In the genomic region with DNA sequence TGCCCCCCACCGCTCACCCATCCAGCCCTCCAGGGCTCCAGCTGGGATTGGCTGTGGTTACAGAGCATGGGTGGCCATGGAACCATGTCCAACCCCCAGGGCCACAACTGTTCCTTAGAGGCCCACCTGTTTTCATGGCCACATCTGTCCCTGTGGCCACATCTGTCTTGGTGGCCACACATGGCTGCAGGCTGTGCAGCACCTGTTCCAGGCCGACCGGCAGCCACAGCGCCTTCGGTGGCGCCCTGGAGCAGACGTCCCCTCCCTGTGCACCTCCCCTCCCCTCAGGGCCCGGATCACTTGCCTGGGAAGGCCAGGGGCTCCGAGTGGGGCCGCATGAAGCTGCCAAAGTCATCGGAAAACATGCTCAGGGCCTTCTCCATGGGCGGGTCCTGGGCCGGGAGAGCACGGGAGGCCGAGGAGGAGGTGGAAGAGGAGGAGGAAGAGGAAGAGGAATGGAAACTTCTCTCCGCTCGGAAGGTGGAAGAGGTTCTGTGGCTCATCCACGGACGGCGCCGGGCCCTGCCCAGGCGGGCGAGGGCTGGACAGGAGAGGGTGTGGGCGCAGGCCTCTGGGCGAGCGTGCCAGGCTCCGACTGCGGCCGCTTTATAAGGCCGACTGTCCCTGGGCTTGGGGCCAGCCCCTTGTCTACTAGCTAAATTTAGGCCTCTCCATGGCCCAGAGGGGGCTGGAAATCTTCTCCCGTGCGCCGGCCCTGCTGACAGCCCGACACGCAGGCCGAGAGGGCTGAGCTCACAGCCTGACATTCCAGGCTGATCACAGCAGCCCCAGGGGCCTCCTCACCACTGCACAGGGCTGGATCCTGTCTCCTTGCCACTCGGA, we compare ENCODE assay signal across 9 cellular contexts. TPM values are rescaled to one million over a fixed set of nuclear protein-coding genes. Genes with fewer than 3 reads are reported as not detected.
DNase-seq lines count a peak whose midpoint lies in the region; ATAC-seq and TF ChIP-seq lines count a peak whose summit lies in the region.
"Had no signal": no experiment of that assay in that cellular context is flagged by ENCODE, and none has a peak within 500 bp of the region (broad histone marks: within the 10 kb centered on the region; RNA-seq: fewer than 3 reads in every experiment).

A gene (minus strand): TSS at position 583 of the 843 bp plus-strand sequence. CDS start 80 bp downstream, at position 503.

- H3K4me3 ChIP-seq in WERI-Rb-1 (ENCODE audit: low read depth, low read length) = no peak within 1 kb of the TSS

- intact Hi-C loops in left cardiac atrium (cut with DNase I) = no loop called here

- in situ Hi-C loops in G401 (cut with HindIII; ENCODE audit: low sequenced_read_pairs) = no loop called here

- H3K9me3 Mint-ChIP-seq in T-helper 2 cell treated with Interferon-gamma antibody and Interleukin-4, amounts not matched to agents 5 μg/mL and 100 μg/mL, for 36 hours = no peaks in the 10 kb centered on the region

- H3K4me1 Mint-ChIP-seq in T-helper 2 cell treated with Interferon-gamma antibody and Interleukin-4, amounts not matched to agents 5 μg/mL and 100 μg/mL, for 36 hours (ENCODE audit: low read depth) = no peaks in the 10 kb centered on the region

- no peaks in the 10 kb centered on the region for H3K36me3 ChIP-seq in WERI-Rb-1

- ATAC-seq in left cardiac atrium (peak; percentile 64 to 66), HG02588 (IDR thresholded peaks at IDR 0.05; ENCODE audit: unreplicated experiment) (no peak)

- DNase-seq in G401 (ENCODE audit: low spot score) (peak; percentile 98), WERI-Rb-1 (peak; percentile 40), left cardiac atrium (peak; percentile 92), retina (peak; percentile 61), kidney glomerular epithelial cell (lab: John Stamatoyannopoulos, UW) (no peak)
- no peak for DNase-seq in T-helper 2 cell treated with Interferon-gamma antibody and Interleukin-4, amounts not matched to agents 5 μg/mL and 100 μg/mL, for 36 hours (ENCODE audit: low spot score)
- DNase-seq in activated CD4-positive, alpha-beta T cell treated with anti-CD3 and anti-CD28 coated beads for 4 hours = no peak
- DNase-seq: MM.1S had no signal

- TF ChIP-seq CTCF in WERI-Rb-1 (IDR thresholded peaks at IDR 0.05; ENCODE audit: low read depth, low read length) = peak; percentile 25; the same call in 1 of the 2 replicates

- H3K36me3 Mint-ChIP-seq in T-helper 2 cell treated with Interferon-gamma antibody and Interleukin-4, amounts not matched to agents 5 μg/mL and 100 μg/mL, for 36 hours (ENCODE audit: low read depth) = no peaks in the 10 kb centered on the region

- no peaks in the 10 kb centered on the region for H3K27me3 ChIP-seq in WERI-Rb-1 (ENCODE audit: insufficient read depth, low read depth, severe bottlenecking)

- H3K4me3 Mint-ChIP-seq in T-helper 2 cell treated with Interferon-gamma antibody and Interleukin-4, amounts not matched to agents 5 μg/mL and 100 μg/mL, for 36 hours = no peak within 1 kb of the TSS

- no peaks in the 10 kb centered on the region for H3K9me3 ChIP-seq in WERI-Rb-1 (ENCODE audit: severe bottlenecking)

- no peak within 1 kb of the TSS for H3K27ac Mint-ChIP-seq in T-helper 2 cell treated with Interferon-gamma antibody and Interleukin-4, amounts not matched to agents 5 μg/mL and 100 μg/mL, for 36 hours

- peaks cover 8% of the 10 kb centered on the region for H3K27me3 Mint-ChIP-seq in T-helper 2 cell treated with Interferon-gamma antibody and Interleukin-4, amounts not matched to agents 5 μg/mL and 100 μg/mL, for 36 hours (ENCODE audit: low read depth)

- H3K27ac ChIP-seq in WERI-Rb-1 = no peak within 1 kb of the TSS

RNA-seq across cellular contexts. Expression of the gene that starts here (rescaled TPM):
- 3.2 and 7.1 TPM in 2 replicates for total RNA-seq in G401 (2014; rRNA removed; shearing (Covaris generic))
- 1,000 to 10,000 TPM; 1,770 to 2,192 TPM for total RNA-seq in left cardiac atrium

Comparison
In these comparisons a context has a peak if more than half of its experiments do, and no peak if none do; other contexts are left out.
1. RNA of the gene that starts here (total RNA-seq): 1,770 to 2,192 TPM in left cardiac atrium; 3.2 to 7.1 TPM in G401; every median in the first group is over 100 times any median in the second.
2. DNase-seq: peak in G401 (single experiment), WERI-Rb-1 (single experiment), left cardiac atrium (single experiment) and retina (single experiment); none in T-helper 2 cell treated with Interferon-gamma antibody and Interleukin-4, amounts not matched to agents 5 μg/mL and 100 μg/mL, for 36 hours (single experiment), activated CD4-positive, alpha-beta T cell treated with anti-CD3 and anti-CD28 coated beads for 4 hours (0 of 2) and kidney glomerular epithelial cell (single experiment).